1 cellular context compared by ENCODE assay signal in the genomic region with DNA sequence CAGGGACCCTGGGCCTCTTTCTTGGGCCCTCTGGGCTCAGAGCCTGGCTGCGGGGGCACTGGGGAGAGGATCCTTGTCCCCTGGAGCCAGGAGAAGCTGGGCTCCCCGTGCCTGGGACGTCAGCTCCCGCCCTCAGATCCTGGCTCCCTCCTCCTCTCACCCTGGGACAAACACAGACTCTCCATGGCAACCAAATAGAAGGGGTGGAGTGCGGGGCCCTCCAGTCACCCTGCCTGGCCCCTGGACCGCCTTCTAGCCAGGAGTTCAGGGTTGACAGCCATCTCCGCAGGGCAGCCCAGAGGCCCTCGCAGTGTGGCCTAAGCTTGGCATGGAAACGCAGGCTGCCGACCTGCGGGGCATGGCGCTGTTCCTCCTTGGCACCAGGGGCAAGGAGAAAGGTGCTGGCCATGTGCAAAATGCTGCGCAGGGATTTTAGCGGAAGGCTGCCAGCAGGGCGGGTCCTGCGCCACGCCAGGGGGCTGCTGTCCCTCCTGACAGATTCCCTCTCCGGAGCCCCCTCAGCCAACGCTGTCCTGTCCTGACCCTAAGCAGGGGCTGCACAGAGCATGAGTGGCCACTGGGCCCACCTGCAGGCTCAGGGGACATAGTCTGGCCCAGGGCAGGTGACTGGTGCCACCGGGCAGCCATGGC.
A peak's percentile ranks its signal among the peaks of the same experiment; 100 is the strongest.
TF ChIP-seq lines count a peak whose summit lies in the region.

No MANE protein-coding gene starts in this region.

TF ChIP-seq in HepG2, 621 proteins besides CTCF, POLR2A, EP300 and RAD21 (continues in another document):
- TF ChIP-seq PATZ1 (CRISPR knock-in tag; IDR thresholded peaks at IDR 0.05) (peak; percentile 56), NCOA1 (CRISPR knock-in tag; IDR thresholded peaks at IDR 0.05) (0 out of 2 replicates have a peak, but pooled peaks have one; percentile 37), ZNF543 (CRISPR knock-in tag; IDR thresholded peaks at IDR 0.05) (0 out of 2 replicates have a peak, but pooled peaks have one; percentile 38), ZNF276 (CRISPR knock-in tag; IDR thresholded peaks at IDR 0.05; ENCODE audit: low read depth) (peak; percentile 11; the same call in 1 of the 2 replicates), ZNF703 (CRISPR knock-in tag; IDR thresholded peaks at IDR 0.05; ENCODE audit: borderline replicate concordance) (no peak), NR2F6 (IDR thresholded peaks at IDR 0.05) (0 out of 2 replicates have a peak, but pooled peaks have one; percentile 11), NR2F6 (CRISPR knock-in tag; IDR thresholded peaks at IDR 0.05) (no peak), ZNF572 (CRISPR knock-in tag; IDR thresholded peaks at IDR 0.05) (peak; percentile 62; the same call in 1 of the 2 replicates), HOXA3 (CRISPR knock-in tag; IDR thresholded peaks at IDR 0.05) (peak; percentile 26; the same call in 1 of the 2 replicates), PRMT3 (CRISPR knock-in tag; IDR thresholded peaks at IDR 0.05; ENCODE audit: borderline replicate concordance, low read depth) (no peak), HNF4A (CRISPR knock-in tag; IDR thresholded peaks at IDR 0.05) (0 out of 2 replicates have a peak, but pooled peaks have one; percentile 31), CENPT (CRISPR knock-in tag; IDR thresholded peaks at IDR 0.05; ENCODE audit: low read depth) (0 out of 2 replicates have a peak, but pooled peaks have one; percentile 7), SP5 (CRISPR knock-in tag; IDR thresholded peaks at IDR 0.05; ENCODE audit: borderline replicate concordance, low read depth) (peak; percentile 80; the same call in 1 of the 2 replicates), ZNF563 (CRISPR knock-in tag; IDR thresholded peaks at IDR 0.05) (peak; percentile 38; the same call in 1 of the 2 replicates), ZFY (CRISPR knock-in tag; IDR thresholded peaks at IDR 0.05) (peak; percentile 29; the same call in 1 of the 2 replicates), PHF21A (CRISPR knock-in tag; IDR thresholded peaks at IDR 0.05) (0 out of 2 replicates have a peak, but pooled peaks have one; percentile 2), MTA1 (CRISPR knock-in tag; IDR thresholded peaks at IDR 0.05; ENCODE audit: borderline replicate concordance) (peak; percentile 64; the same call in 1 of the 2 replicates), FOXJ3 (CRISPR knock-in tag; IDR thresholded peaks at IDR 0.05; ENCODE audit: borderline replicate concordance) (0 out of 2 replicates have a peak, but pooled peaks have one; percentile 52), MTF1 (CRISPR knock-in tag; IDR thresholded peaks at IDR 0.05) (no peak), ZNF207 (IDR thresholded peaks at IDR 0.05; ENCODE audit: borderline replicate concordance) (no peak), ARID4A (CRISPR knock-in tag; IDR thresholded peaks at IDR 0.05; ENCODE audit: borderline replicate concordance) (peak; percentile 35; the same call in 1 of the 2 replicates), ZNF383 (CRISPR knock-in tag; IDR thresholded peaks at IDR 0.05; ENCODE audit: borderline replicate concordance) (0 out of 2 replicates have a peak, but pooled peaks have one; percentile 42), ATRX (CRISPR knock-in tag; IDR thresholded peaks at IDR 0.05; ENCODE audit: borderline replicate concordance) (no peak), XBP1 (CRISPR knock-in tag; IDR thresholded peaks at IDR 0.05) (no peak), NPAS2 (CRISPR knock-in tag; IDR thresholded peaks at IDR 0.05; ENCODE audit: borderline replicate concordance) (0 out of 2 replicates have a peak, but pooled peaks have one; percentile 37), SAP130 (CRISPR knock-in tag; IDR thresholded peaks at IDR 0.05; ENCODE audit: low read depth) (peak; percentile 62), RXRA (CRISPR knock-in tag; IDR thresholded peaks at IDR 0.05) (0 out of 2 replicates have a peak, but pooled peaks have one; percentile 37), DR1 (CRISPR knock-in tag; IDR thresholded peaks at IDR 0.05) (no peak), PRPF4 (IDR thresholded peaks at IDR 0.05; ENCODE audit: low read depth, low read length, poor library complexity, severe bottlenecking) (no peak), ASH2L (IDR thresholded peaks at IDR 0.05; ENCODE audit: insufficient read length, low read depth, low read length) (peak; percentile 50), ZNF34 (CRISPR knock-in tag; IDR thresholded peaks at IDR 0.05; ENCODE audit: borderline replicate concordance) (0 out of 2 replicates have a peak, but pooled peaks have one; percentile 45), DZIP1 (CRISPR knock-in tag; IDR thresholded peaks at IDR 0.05) (0 out of 2 replicates have a peak, but pooled peaks have one; percentile 35), RFX1 (IDR thresholded peaks at IDR 0.05) (peak; percentile 66), ZNF512B (CRISPR knock-in tag; IDR thresholded peaks at IDR 0.05; ENCODE audit: borderline replicate concordance) (0 out of 2 replicates have a peak, but pooled peaks have one; percentile 57), ZNF224 (CRISPR knock-in tag; IDR thresholded peaks at IDR 0.05) (0 out of 2 replicates have a peak, but pooled peaks have one; percentile 27), ZNF777 (CRISPR knock-in tag; IDR thresholded peaks at IDR 0.05) (peak; percentile 9; the same call in 1 of the 2 replicates), PPARG (CRISPR knock-in tag; conservative IDR thresholded peaks at IDR 0.05) (no peak), TBX3 (IDR thresholded peaks at IDR 0.05; ENCODE audit: borderline replicate concordance) (no peak)
- TF ChIP-seq, protein P1, sequence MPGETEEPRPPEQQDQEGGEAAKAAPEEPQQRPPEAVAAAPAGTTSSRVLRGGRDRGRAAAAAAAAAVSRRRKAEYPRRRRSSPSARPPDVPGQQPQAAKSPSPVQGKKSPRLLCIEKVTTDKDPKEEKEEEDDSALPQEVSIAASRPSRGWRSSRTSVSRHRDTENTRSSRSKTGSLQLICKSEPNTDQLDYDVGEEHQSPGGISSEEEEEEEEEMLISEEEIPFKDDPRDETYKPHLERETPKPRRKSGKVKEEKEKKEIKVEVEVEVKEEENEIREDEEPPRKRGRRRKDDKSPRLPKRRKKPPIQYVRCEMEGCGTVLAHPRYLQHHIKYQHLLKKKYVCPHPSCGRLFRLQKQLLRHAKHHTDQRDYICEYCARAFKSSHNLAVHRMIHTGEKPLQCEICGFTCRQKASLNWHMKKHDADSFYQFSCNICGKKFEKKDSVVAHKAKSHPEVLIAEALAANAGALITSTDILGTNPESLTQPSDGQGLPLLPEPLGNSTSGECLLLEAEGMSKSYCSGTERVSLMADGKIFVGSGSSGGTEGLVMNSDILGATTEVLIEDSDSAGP (CRISPR knock-in tag; IDR thresholded peaks at IDR 0.05; ENCODE audit: borderline replicate concordance): peak; percentile 11; the same call in 1 of the 2 replicates
- TF ChIP-seq, protein P2, sequence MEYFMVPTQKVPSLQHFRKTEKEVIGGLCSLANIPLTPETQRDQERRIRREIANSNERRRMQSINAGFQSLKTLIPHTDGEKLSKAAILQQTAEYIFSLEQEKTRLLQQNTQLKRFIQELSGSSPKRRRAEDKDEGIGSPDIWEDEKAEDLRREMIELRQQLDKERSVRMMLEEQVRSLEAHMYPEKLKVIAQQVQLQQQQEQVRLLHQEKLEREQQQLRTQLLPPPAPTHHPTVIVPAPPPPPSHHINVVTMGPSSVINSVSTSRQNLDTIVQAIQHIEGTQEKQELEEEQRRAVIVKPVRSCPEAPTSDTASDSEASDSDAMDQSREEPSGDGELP (IDR thresholded peaks at IDR 0.05; ENCODE audit: borderline replicate concordance, low read depth): peak; percentile 12; the same call in 1 of the 2 replicates
